Comparison of ENCODE assay signal across 21 cellular contexts in the genomic region with DNA sequence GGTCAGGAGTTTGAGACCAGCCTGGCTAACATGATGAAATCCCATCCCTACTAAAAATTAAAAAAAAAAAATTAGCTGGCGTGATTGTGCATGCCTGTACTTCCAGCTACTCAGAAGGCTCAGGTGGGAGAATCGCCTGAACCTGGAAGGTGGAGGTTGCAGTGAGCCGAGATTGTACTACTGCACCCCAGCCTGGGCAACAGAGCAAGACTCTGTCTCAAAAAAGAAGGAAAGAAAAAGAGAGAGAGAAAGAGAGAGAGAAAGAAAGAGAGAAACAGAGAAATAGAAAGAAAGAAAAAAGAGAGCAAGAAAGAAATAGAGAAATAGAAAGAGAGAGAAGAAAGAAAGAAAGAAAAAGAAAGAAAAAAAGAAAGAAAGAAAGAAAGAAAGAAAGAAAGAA.
"Had no signal": no experiment of that assay in that cellular context is flagged by ENCODE, and none has a peak within 500 bp of the region (broad histone marks: within the 10 kb centered on the region; RNA-seq: fewer than 3 reads in every experiment).

No MANE protein-coding gene starts in this region.

- H3K4me3 ChIP-seq: pancreas, psoas muscle, right atrium auricular region, spleen, tibial nerve had no signal

- H3K9me3 Mint-ChIP-seq: activated B cell treated with CpG ODN at 0.5 μM for 24 hours; activated CD4-positive, alpha-beta memory T cell treated with anti-CD3 and anti-CD28 coated beads for 36 hours; nephron progenitor cell had no signal

- H3K9ac ChIP-seq: SK-N-SH had no signal

- ATAC-seq: activated CD4-positive, alpha-beta T cell treated with anti-CD3 and anti-CD28 coated beads for 36 hours; esophagus mucosa; left ventricle myocardium superior; pancreas; psoas muscle; stimulated activated naive CD8-positive, alpha-beta T cell treated with anti-CD3 and anti-CD28 coated beads, Interleukin-15, Interleukin-2, amounts not matched to agents 100 U/mL and 50 U/mL, for 24 hours had no signal

- H3K9me3 ChIP-seq: pancreas, psoas muscle, right atrium auricular region, SK-N-SH, spleen, tibial nerve had no signal

- DNase-seq: activated B cell treated with CpG ODN at 0.5 μM for 24 hours; activated CD4-positive, alpha-beta memory T cell treated with anti-CD3 and anti-CD28 coated beads for 36 hours; activated CD4-positive, alpha-beta T cell treated with anti-CD3 and anti-CD28 coated beads for 36 hours; aorta; effector memory CD4-positive, alpha-beta T cell; glutamatergic neuron; hypothalamus; left ventricle myocardium superior; mammary epithelial cell; nephron progenitor cell; pancreas; psoas muscle; SK-N-SH; spleen; stimulated activated CD4-positive, alpha-beta T cell treated with anti-CD3 and anti-CD28 coated beads, Interleukin-4, amount 100 ng/mL, for 1 hour; stimulated activated naive CD8-positive, alpha-beta T cell treated with anti-CD3 and anti-CD28 coated beads, Interleukin-15, Interleukin-2, amounts not matched to agents 100 U/mL and 50 U/mL, for 24 hours; T1000 had no signal

- H3K27me3 Mint-ChIP-seq: activated B cell treated with CpG ODN at 0.5 μM for 24 hours; activated CD4-positive, alpha-beta memory T cell treated with anti-CD3 and anti-CD28 coated beads for 36 hours; activated CD4-positive, alpha-beta T cell treated with anti-CD3 and anti-CD28 coated beads for 36 hours had no signal

- H3K27me3 ChIP-seq: pancreas, right atrium auricular region, spleen, tibial nerve had no signal

- H3K36me3 Mint-ChIP-seq: activated CD4-positive, alpha-beta memory T cell treated with anti-CD3 and anti-CD28 coated beads for 36 hours; brain had no signal

- H3K4me3 Mint-ChIP-seq: activated B cell treated with CpG ODN at 0.5 μM for 24 hours; activated CD4-positive, alpha-beta memory T cell treated with anti-CD3 and anti-CD28 coated beads for 36 hours; activated CD4-positive, alpha-beta T cell treated with anti-CD3 and anti-CD28 coated beads for 36 hours; brain; nephron progenitor cell had no signal

- H3K27ac Mint-ChIP-seq: activated B cell treated with CpG ODN at 0.5 μM for 24 hours; activated CD4-positive, alpha-beta memory T cell treated with anti-CD3 and anti-CD28 coated beads for 36 hours; activated CD4-positive, alpha-beta T cell treated with anti-CD3 and anti-CD28 coated beads for 36 hours; brain; nephron progenitor cell had no signal

- H3K36me3 ChIP-seq: pancreas, right atrium auricular region, spleen, tibial nerve had no signal

- H3K27ac ChIP-seq: pancreas, psoas muscle, right atrium auricular region, spleen, tibial nerve had no signal

- H3K4me2 ChIP-seq: SK-N-SH had no signal

- H3K4me1 ChIP-seq: pancreas, psoas muscle had no signal
